Comparison of ENCODE assay signal across 8 cellular contexts in the genomic region with DNA sequence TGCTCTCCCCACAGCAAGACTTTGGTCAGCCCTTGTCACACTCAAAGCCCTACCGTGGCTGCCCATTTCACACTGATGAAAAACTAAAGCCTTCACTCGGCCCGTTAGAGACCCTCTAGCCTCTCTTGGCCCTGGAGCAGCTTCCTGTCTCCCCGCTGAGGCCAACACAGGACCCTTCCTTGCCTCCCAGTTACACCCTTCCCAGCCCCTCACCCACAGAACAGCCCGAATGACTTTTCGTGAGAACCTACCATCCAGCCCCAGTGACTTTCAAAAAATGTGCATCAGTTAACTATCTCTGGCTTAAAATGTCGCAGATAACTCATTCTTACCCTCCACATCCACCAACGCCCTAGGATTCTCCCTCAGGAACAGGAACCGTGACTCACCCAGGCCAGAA. TPM values are rescaled to one million over a fixed set of nuclear protein-coding genes. Genes with fewer than 3 reads are reported as not detected.
DNase-seq lines count a peak whose midpoint lies in the region; ATAC-seq and TF ChIP-seq lines count a peak whose summit lies in the region.

No MANE protein-coding gene starts in this region.

- peaks cover 15% of the 10 kb centered on the region for H3K4me1 Mint-ChIP-seq in stimulated activated naive CD8-positive, alpha-beta T cell treated with anti-CD3 and anti-CD28 coated beads, Interleukin-15, Interleukin-2, amounts not matched to agents 100 ng/mL and 50 ng/mL, for 24 hours (ENCODE audit: low read depth)
- H3K4me1 Mint-ChIP-seq in WTC11 (0 out of 2 replicates have a peak, but pooled peaks cover 4% of the 10 kb centered on the region), immature natural killer cell (peaks cover 5 to 9% of the 10 kb centered on the region in 2 donors)

- no peaks in the 10 kb centered on the region for H3K9me3 Mint-ChIP-seq in stimulated activated naive CD8-positive, alpha-beta T cell treated with anti-CD3 and anti-CD28 coated beads, Interleukin-15, Interleukin-2, amounts not matched to agents 100 ng/mL and 50 ng/mL, for 24 hours
- H3K9me3 Mint-ChIP-seq in WTC11, result peaks cover 8% of the 10 kb centered on the region
- no peaks in the 10 kb centered on the region for H3K9me3 Mint-ChIP-seq in immature natural killer cell

- peak overlapping the region; percentile 37 for H3K27ac Mint-ChIP-seq in stimulated activated naive CD8-positive, alpha-beta T cell treated with anti-CD3 and anti-CD28 coated beads, Interleukin-15, Interleukin-2, amounts not matched to agents 100 ng/mL and 50 ng/mL, for 24 hours
- H3K27ac Mint-ChIP-seq in WTC11 (no peak overlapping the region; the same call in 1 of the 2 replicates), immature natural killer cell (peak overlapping the region in 1 of 6 donors; percentile 0)

- no peak for DNase-seq in stimulated activated naive CD8-positive, alpha-beta T cell treated with anti-CD3 and anti-CD28 coated beads, Interleukin-15, Interleukin-2, amounts not matched to agents 100 U/mL and 50 U/mL, for 24 hours
- DNase-seq in WTC11 (ENCODE audit: low spot score) (no peak), immature natural killer cell (no peak), retina (no peak), NOMO-1 treated with DMSO at 0.1 percent for 48 hours (lab: John Stamatoyannopoulos, UW; ENCODE audit: unreplicated experiment) (no peak)
- DNase-seq in stimulated activated CD4-positive, alpha-beta T cell treated with anti-CD3 and anti-CD28 coated beads, Interleukin-4, amount 100 ng/mL, for 1 hour, result no peak

- TF ChIP-seq CTCF in WTC11 (IDR thresholded peaks at IDR 0.05), result no peak

- POLR2A ChIA-PET in WTC11 (lab: Charles Lee), result no interaction called here

- H3K4me3 Mint-ChIP-seq in stimulated activated naive CD8-positive, alpha-beta T cell treated with anti-CD3 and anti-CD28 coated beads, Interleukin-15, Interleukin-2, amounts not matched to agents 100 ng/mL and 50 ng/mL, for 24 hours, result peak overlapping the region; percentile 89
- H3K4me3 Mint-ChIP-seq in WTC11 (peak overlapping the region; percentile 84), immature natural killer cell (peak overlapping the region; percentile 62 to 93 (median 91))

- no peak for ATAC-seq in stimulated activated naive CD8-positive, alpha-beta T cell treated with anti-CD3 and anti-CD28 coated beads, Interleukin-15, Interleukin-2, amounts not matched to agents 100 U/mL and 50 U/mL, for 24 hours
- ATAC-seq in WTC11, result no peak
- ATAC-seq in HG03378 (IDR thresholded peaks at IDR 0.05; ENCODE audit: unreplicated experiment), result no peak

- no peaks in the 10 kb centered on the region for H3K27me3 Mint-ChIP-seq in stimulated activated naive CD8-positive, alpha-beta T cell treated with anti-CD3 and anti-CD28 coated beads, Interleukin-15, Interleukin-2, amounts not matched to agents 100 ng/mL and 50 ng/mL, for 24 hours
- no peaks in the 10 kb centered on the region for H3K27me3 Mint-ChIP-seq in WTC11 (ENCODE audit: low read depth)
- peaks cover 1 to 6% (median 3%) of the 10 kb centered on the region in 3 donors for H3K27me3 Mint-ChIP-seq in immature natural killer cell (ENCODE audit: low read depth in 3 of 3)

- CTCF ChIA-PET in WTC11 (lab: Charles Lee), result no interaction called here

- peaks cover 4% of the 10 kb centered on the region for H3K36me3 Mint-ChIP-seq in stimulated activated naive CD8-positive, alpha-beta T cell treated with anti-CD3 and anti-CD28 coated beads, Interleukin-15, Interleukin-2, amounts not matched to agents 100 ng/mL and 50 ng/mL, for 24 hours (ENCODE audit: low read depth)
- peaks cover 5% of the 10 kb centered on the region; the same call in 1 of the 2 replicates for H3K36me3 Mint-ChIP-seq in WTC11
- H3K36me3 Mint-ChIP-seq in immature natural killer cell, result no peaks in the 10 kb centered on the region

TF ChIP-seq in WTC11, 78 proteins besides CTCF, POLR2A, EP300 and RAD21 (continues in another document):
- TF ChIP-seq ZBTB21 (CRISPR knock-in tag; IDR thresholded peaks at IDR 0.05; ENCODE audit: borderline replicate concordance), result no peak
- TF ChIP-seq RELA (CRISPR knock-in tag; IDR thresholded peaks at IDR 0.05; ENCODE audit: borderline replicate concordance), result no peak
- TF ChIP-seq, protein P1, sequence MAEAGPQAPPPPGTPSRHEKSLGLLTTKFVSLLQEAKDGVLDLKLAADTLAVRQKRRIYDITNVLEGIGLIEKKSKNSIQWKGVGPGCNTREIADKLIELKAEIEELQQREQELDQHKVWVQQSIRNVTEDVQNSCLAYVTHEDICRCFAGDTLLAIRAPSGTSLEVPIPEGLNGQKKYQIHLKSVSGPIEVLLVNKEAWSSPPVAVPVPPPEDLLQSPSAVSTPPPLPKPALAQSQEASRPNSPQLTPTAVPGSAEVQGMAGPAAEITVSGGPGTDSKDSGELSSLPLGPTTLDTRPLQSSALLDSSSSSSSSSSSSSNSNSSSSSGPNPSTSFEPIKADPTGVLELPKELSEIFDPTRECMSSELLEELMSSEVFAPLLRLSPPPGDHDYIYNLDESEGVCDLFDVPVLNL (CRISPR knock-in tag; IDR thresholded peaks at IDR 0.05; ENCODE audit: borderline replicate concordance, low read depth), result no peak
- TF ChIP-seq, protein P2, sequence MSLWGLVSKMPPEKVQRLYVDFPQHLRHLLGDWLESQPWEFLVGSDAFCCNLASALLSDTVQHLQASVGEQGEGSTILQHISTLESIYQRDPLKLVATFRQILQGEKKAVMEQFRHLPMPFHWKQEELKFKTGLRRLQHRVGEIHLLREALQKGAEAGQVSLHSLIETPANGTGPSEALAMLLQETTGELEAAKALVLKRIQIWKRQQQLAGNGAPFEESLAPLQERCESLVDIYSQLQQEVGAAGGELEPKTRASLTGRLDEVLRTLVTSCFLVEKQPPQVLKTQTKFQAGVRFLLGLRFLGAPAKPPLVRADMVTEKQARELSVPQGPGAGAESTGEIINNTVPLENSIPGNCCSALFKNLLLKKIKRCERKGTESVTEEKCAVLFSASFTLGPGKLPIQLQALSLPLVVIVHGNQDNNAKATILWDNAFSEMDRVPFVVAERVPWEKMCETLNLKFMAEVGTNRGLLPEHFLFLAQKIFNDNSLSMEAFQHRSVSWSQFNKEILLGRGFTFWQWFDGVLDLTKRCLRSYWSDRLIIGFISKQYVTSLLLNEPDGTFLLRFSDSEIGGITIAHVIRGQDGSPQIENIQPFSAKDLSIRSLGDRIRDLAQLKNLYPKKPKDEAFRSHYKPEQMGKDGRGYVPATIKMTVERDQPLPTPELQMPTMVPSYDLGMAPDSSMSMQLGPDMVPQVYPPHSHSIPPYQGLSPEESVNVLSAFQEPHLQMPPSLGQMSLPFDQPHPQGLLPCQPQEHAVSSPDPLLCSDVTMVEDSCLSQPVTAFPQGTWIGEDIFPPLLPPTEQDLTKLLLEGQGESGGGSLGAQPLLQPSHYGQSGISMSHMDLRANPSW (CRISPR knock-in tag; conservative IDR thresholded peaks at IDR 0.05; ENCODE audit: low read depth), result no peak
- no peak for TF ChIP-seq TEAD1 (CRISPR knock-in tag; IDR thresholded peaks at IDR 0.05)
- TF ChIP-seq, protein P3, sequence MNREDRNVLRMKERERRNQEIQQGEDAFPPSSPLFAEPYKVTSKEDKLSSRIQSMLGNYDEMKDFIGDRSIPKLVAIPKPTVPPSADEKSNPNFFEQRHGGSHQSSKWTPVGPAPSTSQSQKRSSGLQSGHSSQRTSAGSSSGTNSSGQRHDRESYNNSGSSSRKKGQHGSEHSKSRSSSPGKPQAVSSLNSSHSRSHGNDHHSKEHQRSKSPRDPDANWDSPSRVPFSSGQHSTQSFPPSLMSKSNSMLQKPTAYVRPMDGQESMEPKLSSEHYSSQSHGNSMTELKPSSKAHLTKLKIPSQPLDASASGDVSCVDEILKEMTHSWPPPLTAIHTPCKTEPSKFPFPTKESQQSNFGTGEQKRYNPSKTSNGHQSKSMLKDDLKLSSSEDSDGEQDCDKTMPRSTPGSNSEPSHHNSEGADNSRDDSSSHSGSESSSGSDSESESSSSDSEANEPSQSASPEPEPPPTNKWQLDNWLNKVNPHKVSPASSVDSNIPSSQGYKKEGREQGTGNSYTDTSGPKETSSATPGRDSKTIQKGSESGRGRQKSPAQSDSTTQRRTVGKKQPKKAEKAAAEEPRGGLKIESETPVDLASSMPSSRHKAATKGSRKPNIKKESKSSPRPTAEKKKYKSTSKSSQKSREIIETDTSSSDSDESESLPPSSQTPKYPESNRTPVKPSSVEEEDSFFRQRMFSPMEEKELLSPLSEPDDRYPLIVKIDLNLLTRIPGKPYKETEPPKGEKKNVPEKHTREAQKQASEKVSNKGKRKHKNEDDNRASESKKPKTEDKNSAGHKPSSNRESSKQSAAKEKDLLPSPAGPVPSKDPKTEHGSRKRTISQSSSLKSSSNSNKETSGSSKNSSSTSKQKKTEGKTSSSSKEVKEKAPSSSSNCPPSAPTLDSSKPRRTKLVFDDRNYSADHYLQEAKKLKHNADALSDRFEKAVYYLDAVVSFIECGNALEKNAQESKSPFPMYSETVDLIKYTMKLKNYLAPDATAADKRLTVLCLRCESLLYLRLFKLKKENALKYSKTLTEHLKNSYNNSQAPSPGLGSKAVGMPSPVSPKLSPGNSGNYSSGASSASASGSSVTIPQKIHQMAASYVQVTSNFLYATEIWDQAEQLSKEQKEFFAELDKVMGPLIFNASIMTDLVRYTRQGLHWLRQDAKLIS (CRISPR knock-in tag; IDR thresholded peaks at IDR 0.05; ENCODE audit: borderline replicate concordance), result no peak
- TF ChIP-seq, protein P4, sequence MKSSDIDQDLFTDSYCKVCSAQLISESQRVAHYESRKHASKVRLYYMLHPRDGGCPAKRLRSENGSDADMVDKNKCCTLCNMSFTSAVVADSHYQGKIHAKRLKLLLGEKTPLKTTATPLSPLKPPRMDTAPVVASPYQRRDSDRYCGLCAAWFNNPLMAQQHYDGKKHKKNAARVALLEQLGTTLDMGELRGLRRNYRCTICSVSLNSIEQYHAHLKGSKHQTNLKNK (CRISPR knock-in tag; IDR thresholded peaks at IDR 0.05), result no peak
- TF ChIP-seq, protein P5, sequence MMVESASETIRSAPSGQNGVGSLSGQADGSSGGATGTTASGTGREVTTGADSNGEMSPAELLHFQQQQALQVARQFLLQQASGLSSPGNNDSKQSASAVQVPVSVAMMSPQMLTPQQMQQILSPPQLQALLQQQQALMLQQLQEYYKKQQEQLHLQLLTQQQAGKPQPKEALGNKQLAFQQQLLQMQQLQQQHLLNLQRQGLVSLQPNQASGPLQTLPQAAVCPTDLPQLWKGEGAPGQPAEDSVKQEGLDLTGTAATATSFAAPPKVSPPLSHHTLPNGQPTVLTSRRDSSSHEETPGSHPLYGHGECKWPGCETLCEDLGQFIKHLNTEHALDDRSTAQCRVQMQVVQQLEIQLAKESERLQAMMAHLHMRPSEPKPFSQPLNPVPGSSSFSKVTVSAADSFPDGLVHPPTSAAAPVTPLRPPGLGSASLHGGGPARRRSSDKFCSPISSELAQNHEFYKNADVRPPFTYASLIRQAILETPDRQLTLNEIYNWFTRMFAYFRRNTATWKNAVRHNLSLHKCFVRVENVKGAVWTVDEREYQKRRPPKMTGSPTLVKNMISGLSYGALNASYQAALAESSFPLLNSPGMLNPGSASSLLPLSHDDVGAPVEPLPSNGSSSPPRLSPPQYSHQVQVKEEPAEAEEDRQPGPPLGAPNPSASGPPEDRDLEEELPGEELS (CRISPR knock-in tag; IDR thresholded peaks at IDR 0.05), result no peak

RNA-seq across cellular contexts. Expression of a gene that starts 0.8 kb away (rescaled TPM):
- total RNA-seq in WTC11 (2021), result 16.7 to 20.2 TPM (median 17.3 TPM) in 3 replicates
- polyA plus RNA-seq in immature natural killer cell, result 10 to 100 TPM; 15.4 to 27.2 (median 16.1) TPM

RNA-seq across cellular contexts. Expression of a gene that starts 36.2 kb away (rescaled TPM):
- total RNA-seq in WTC11 (2021), result 607 to 956 TPM (median 949 TPM) in 3 replicates
- 100 to 1,000 TPM; 383 to 645 (median 581) TPM for polyA plus RNA-seq in immature natural killer cell
